ENCODE assay signal across 8 cellular contexts in genomic region chr6:34056301-34056700, GRCh38.
DNase-seq lines count a peak whose midpoint lies in the region; ATAC-seq and TF ChIP-seq lines count a peak whose summit lies in the region.

No MANE protein-coding gene starts in this region.

- no peaks in the 10 kb centered on the region for H3K4me1 ChIP-seq in psoas muscle

- no peak for TF ChIP-seq CTCF in psoas muscle (IDR thresholded peaks at IDR 0.05)

- peak; percentile 52 for DNase-seq in ELR (ENCODE audit: low read depth)
- peak; percentile 53 to 76 for DNase-seq in NCI-H526 (lab: John Stamatoyannopoulos, UW)
- DNase-seq in fibroblast of the conjunctiva (ENCODE audit: low read depth), result peak; percentile 64
- DNase-seq in psoas muscle, result peak; percentile 65 to 79
- DNase-seq in RKO (ENCODE audit: low spot score), result no peak
- DNase-seq in MV-4-11 (lab: John Stamatoyannopoulos, UW), result no peak
- no peak for DNase-seq in inferior parietal cortex (ENCODE audit: extremely low spot score)

- intact Hi-C loops in psoas muscle (cut with DNase I), result no loop called here

- no peak overlapping the region for H3K27ac ChIP-seq in psoas muscle

- H3K36me3 ChIP-seq in psoas muscle (ENCODE audit: insufficient read depth in 1 of 2, low read depth in 1 of 2), result no peaks in the 10 kb centered on the region

- peaks cover 0 to 10% (median 7%) of the 10 kb centered on the region in 3 donors for H3K27me3 ChIP-seq in psoas muscle (ENCODE audit: insufficient read depth in 3 of 3, low read length in 2 of 3)

- peak; percentile 59 to 77 (median 61) for ATAC-seq in psoas muscle
- no peak for ATAC-seq in GM18502 (IDR thresholded peaks at IDR 0.05; ENCODE audit: poor library complexity, unreplicated experiment)

- no peaks in the 10 kb centered on the region for H3K9me3 ChIP-seq in psoas muscle

- WGBS in psoas muscle, 3 donors, result 14 to 15% (median 14%) methylated on average over 26 of the region's 26 CpGs

- peak overlapping the region; percentile 25 for H3K4me3 ChIP-seq in psoas muscle

Comparison
In these comparisons a context has a peak if more than half of its experiments do, and no peak if none do; other contexts are left out.
1. DNase-seq: peak in ELR (single experiment), NCI-H526 (2 of 2), fibroblast of the conjunctiva (single experiment) and psoas muscle (2 of 2); none in RKO (single experiment), MV-4-11 (single experiment) and inferior parietal cortex (single experiment).